8 cellular contexts compared by ENCODE assay signal in the genomic region with DNA sequence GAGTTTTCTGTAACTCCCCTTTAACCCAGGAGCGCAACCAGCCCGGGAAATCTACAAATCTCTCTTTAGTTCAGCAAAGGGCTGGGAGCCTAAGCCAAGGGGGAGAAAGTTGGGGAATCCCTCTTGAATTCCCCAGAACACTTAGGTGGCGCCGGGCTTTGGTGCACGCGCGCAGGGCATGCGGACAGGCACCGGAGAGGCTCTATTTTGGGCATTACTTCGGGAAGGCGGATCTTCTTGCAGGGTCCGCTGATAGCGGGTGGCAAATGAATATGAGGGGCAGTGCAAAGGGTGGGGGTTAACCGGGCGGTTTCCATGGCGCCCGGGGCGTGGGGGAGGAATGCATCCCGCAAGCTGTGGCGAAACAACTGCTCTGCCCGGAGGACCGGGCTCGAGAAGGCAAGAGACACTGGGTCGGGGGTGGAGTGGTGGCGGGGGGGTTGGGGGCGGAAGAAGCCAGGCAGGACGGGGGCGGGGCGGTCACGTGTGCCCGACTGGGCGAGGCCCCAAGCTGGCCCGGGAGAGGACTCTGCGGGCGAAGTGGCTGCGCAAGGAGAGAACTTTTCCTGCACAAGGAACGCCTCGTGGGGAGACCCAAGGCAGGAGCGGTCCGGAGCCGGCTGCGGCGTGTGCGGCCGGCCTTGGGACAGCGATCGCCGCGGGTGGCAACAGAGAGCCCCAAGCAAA. TPM values are rescaled to one million over a fixed set of nuclear protein-coding genes. Genes with fewer than 3 reads are reported as not detected.
DNase-seq lines count a peak whose midpoint lies in the region; ATAC-seq and TF ChIP-seq lines count a peak whose summit lies in the region.

FLVCR2 (plus strand) TSS at position 522 of the 687 bp plus-strand sequence. CDS start 353 bp downstream, outside the sequence.

- no peak within 1 kb of the TSS for H2BK12ac ChIP-seq in trophoblast cell (ENCODE audit: low read length)

- peak within 1 kb of the TSS; percentile 18 for H3K9ac ChIP-seq in trophoblast cell (ENCODE audit: low read length)

- H4K91ac ChIP-seq in trophoblast cell (ENCODE audit: low read depth, low read length), result peak within 1 kb of the TSS; percentile 21

- H4K12ac ChIP-seq in trophoblast cell (ENCODE audit: low read depth, low read length), result peak within 1 kb of the TSS; percentile 19

- peak within 1 kb of the TSS; percentile 22 for H3K27ac ChIP-seq in AG04450 (ENCODE audit: low read depth, low read length)
- H3K27ac ChIP-seq in trophoblast cell (ENCODE audit: low read depth, low read length), result peak within 1 kb of the TSS; percentile 70
- H3K27ac ChIP-seq in uterus, result peak within 1 kb of the TSS; percentile 81

- peak; percentile 30 to 33 for TF ChIP-seq POLR2A in uterus (IDR thresholded peaks at IDR 0.05)

- H3K4me3 ChIP-seq in AG04450 (ENCODE audit: low read depth, low read length), result peak within 1 kb of the TSS; percentile 66
- H3K4me3 ChIP-seq in trophoblast cell (ENCODE audit: low read depth, low read length), result peak within 1 kb of the TSS; percentile 75
- peak within 1 kb of the TSS; percentile 51 to 57 for H3K4me3 ChIP-seq in uterus

- peaks cover 5% of the 10 kb centered on the region for H3K79me1 ChIP-seq in trophoblast cell (ENCODE audit: low read length)

- ATAC-seq in GM19023 (IDR thresholded peaks at IDR 0.05; ENCODE audit: unreplicated experiment) (peak; percentile 46), left cardiac atrium (peak; percentile 89 to 91)

- H3K4ac ChIP-seq in trophoblast cell (ENCODE audit: low read depth, low read length), result peak within 1 kb of the TSS; percentile 23

- POLR2A ChIA-PET in AG04450 (lab: Yijun Ruan, JAX), result interaction anchor here (0.8 to 1.6 kb wide), 4 partner anchors 70 to 80 kb away, joined by 3 to 4 read pairs (median 3); no protein-coding TSS in a partner anchor

- H4K8ac ChIP-seq in trophoblast cell (ENCODE audit: low read depth, low read length), result peak within 1 kb of the TSS; percentile 48

- H2BK120ac ChIP-seq in trophoblast cell (ENCODE audit: insufficient read depth, low read length, poor library complexity), result peak within 1 kb of the TSS; percentile 12

- intact Hi-C loops in left cardiac atrium (cut with DNase I) (loop anchor here (2.0 to 5.0 kb wide), 2 partner anchors 77 to 404 kb away; partner anchors contain the start of gene TGFB3 (in 1 of the 2)), uterus (cut with DNase I; ENCODE audit: low total_unique reads) (loop anchor here (5.0 kb wide), 1 partner anchor 74 kb away; no protein-coding TSS in a partner anchor)

- H3K79me2 ChIP-seq in trophoblast cell (ENCODE audit: control insufficient read depth, insufficient read depth, low read length, poor library complexity), result peaks cover 4% of the 10 kb centered on the region

- TF ChIP-seq CTCF in AG04450 (IDR thresholded peaks at IDR 0.05; ENCODE audit: low read depth, low read length) (no peak), uterus (IDR thresholded peaks at IDR 0.05) (no peak)

- H2AK5ac ChIP-seq in trophoblast cell (ENCODE audit: low read length), result peak within 1 kb of the TSS; percentile 9

- H3K36me3 ChIP-seq in trophoblast cell (ENCODE audit: control insufficient read depth in 1 of 2, insufficient read depth in 2 of 2, low read length in 2 of 2), result no peaks in the 10 kb centered on the region
- no peaks in the 10 kb centered on the region for H3K36me3 ChIP-seq in uterus

- H3K4me2 ChIP-seq in trophoblast cell (ENCODE audit: low read length), result peak within 1 kb of the TSS; percentile 99

- H3K4me1 ChIP-seq in trophoblast cell (ENCODE audit: control insufficient read depth in 1 of 2, insufficient read depth in 2 of 2, low read length in 2 of 2) (peaks cover 10% of the 10 kb centered on the region in 2 experiments), uterus (peaks cover 0 to 10% of the 10 kb centered on the region in 2 donors)

- no CpG with 5 or more reads among the region's 49 CpGs for WGBS in trophoblast cell (ENCODE audit: extremely low coverage, insufficient coverage, insufficient read length)

- DNase-seq in AG04450 (ENCODE audit: low read depth, low spot score), result no peak
- peak; percentile 79 for DNase-seq in HPDE6-E6E7 (ENCODE audit: extremely low spot score)
- DNase-seq in SKM-1 (lab: John Stamatoyannopoulos, UW; ENCODE audit: unreplicated experiment), result peak; percentile 9
- peak; percentile 81 for DNase-seq in amniotic epithelial cell (ENCODE audit: low read depth)
- DNase-seq in left cardiac atrium, result peak; percentile 87
- DNase-seq in trophoblast cell, result peak; percentile 88 to 89
- DNase-seq in uterus, result peak; percentile 80 to 82

- no peak within 1 kb of the TSS for H3K23ac ChIP-seq in trophoblast cell (ENCODE audit: low read length)

- H3K27me3 ChIP-seq in AG04450 (ENCODE audit: control insufficient read depth, insufficient read depth, low read length), result peaks cover 7% of the 10 kb centered on the region
- H3K27me3 ChIP-seq in trophoblast cell (ENCODE audit: insufficient read depth, low read length), result no peaks in the 10 kb centered on the region
- no peaks in the 10 kb centered on the region for H3K27me3 ChIP-seq in uterus

- H3K18ac ChIP-seq in trophoblast cell (ENCODE audit: low read length), result peak within 1 kb of the TSS; percentile 26

- H3K14ac ChIP-seq in trophoblast cell (ENCODE audit: low read length), result peak within 1 kb of the TSS; percentile 45

- H2BK5ac ChIP-seq in trophoblast cell (ENCODE audit: low read depth, low read length, poor library complexity), result peak within 1 kb of the TSS; percentile 25

- peak within 1 kb of the TSS; percentile 61 for H2AFZ ChIP-seq in trophoblast cell (ENCODE audit: insufficient read depth, low read length, poor library complexity)

- CTCF ChIA-PET in AG04450 (lab: Charles Lee), result interaction anchor here (0.6 to 9.5 kb wide), 24 partner anchors 11 to 809 kb away, joined by 3 to 411 read pairs (median 6); partner anchors contain the start of genes ERG28, TGFB3 and TTLL5

- H3K9me3 ChIP-seq in AG04450 (ENCODE audit: control insufficient read depth, insufficient read depth, low read length) (no peaks in the 10 kb centered on the region; the same call in 1 of the 2 replicates), trophoblast cell (ENCODE audit: insufficient read depth, low read depth, low read length) (no peaks in the 10 kb centered on the region), uterus (no peaks in the 10 kb centered on the region)

RNA-seq across cellular contexts. Expression of gene FLVCR2, which starts in this region (rescaled TPM):
- polyA plus RNA-seq in AG04450 (2011; rRNA removed), result 2.8 and 3.4 TPM in 2 replicates
- 4.8 and 6.4 TPM in 2 replicates for polyA minus RNA-seq in AG04450 (2011; rRNA and poly(A)+ RNA removed)
- total RNA-seq in left cardiac atrium (1 to 10 TPM; 1.8 TPM), uterus (10 to 100 TPM in 1 of 4 donors, 1 to 10 TPM in 3; 2.3 to 15.0 (median 3.3) TPM)
- polyA plus RNA-seq in trophoblast cell (2013), result 23.1 and 26.4 TPM in 2 replicates

Comparison
In these comparisons a context has a peak if more than half of its experiments do, and no peak if none do; other contexts are left out.
1. H3K27ac ChIP-seq: peak in every context shown above with its lines; median percentile 81 in uterus; 70 in trophoblast cell; 22 in AG04450.